ENCODE assay signal across 8 cellular contexts in genomic region chr14:54488646-54489317, GRCh38. TPM values are rescaled to one million over a fixed set of nuclear protein-coding genes. Genes with fewer than 3 reads are reported as not detected.
DNase-seq lines count a peak whose midpoint lies in the region; ATAC-seq and TF ChIP-seq lines count a peak whose summit lies in the region.

Gene GMFB (minus strand): TSS chr14:54488980. CDS start chr14:54488927, 53 bp downstream.

- DNase-seq in BJ (ENCODE audit: low read depth) (peak; percentile 57), GM19238 (ENCODE audit: insufficient read length, low spot score) (peak; percentile 87), NCI-H510A treated with DMSO at 0.1 percent for 48 hours (lab: John Stamatoyannopoulos, UW) (peak; percentile 67), chondrocyte (ENCODE audit: low spot score) (peak; percentile 94), kidney tubule cell (ENCODE audit: low spot score) (peak; percentile 95)
- peak; percentile 77 to 79 for DNase-seq in activated CD4-positive, alpha-beta T cell treated with anti-CD3 and anti-CD28 coated beads for 24 hours (ENCODE audit: low read depth in 2 of 2)
- DNase-seq in stimulated activated CD4-positive, alpha-beta T cell treated with anti-CD3 and anti-CD28 coated beads, Interleukin-1b, Interleukin-23, amount 100 ng/mL, for 24 hours (ENCODE audit: low read depth in 4 of 4, low spot score in 1 of 4) = peak; percentile 75 to 82 (median 78)

- H3K4me3 Mint-ChIP-seq in chondrocyte (ENCODE audit: unreplicated experiment) = peak within 1 kb of the TSS; percentile 85

- H3K9me3 Mint-ChIP-seq in chondrocyte (ENCODE audit: low read depth) = no peaks in the 10 kb centered on the region

- no peaks in the 10 kb centered on the region for H3K27me3 ChIP-seq in BJ (ENCODE audit: control insufficient read depth, insufficient read depth, low read length)

- no peaks in the 10 kb centered on the region for H3K27me3 Mint-ChIP-seq in chondrocyte (ENCODE audit: low read depth)

- H3K4me3 ChIP-seq in BJ (ENCODE audit: low read depth, low read length) = peak within 1 kb of the TSS; percentile 77

- peaks cover 4% of the 10 kb centered on the region for H3K36me3 Mint-ChIP-seq in chondrocyte (ENCODE audit: low read depth)

- CTCF ChIA-PET in BJ (lab: Yijun Ruan, JAX) = interaction anchor here (1.3 to 1.6 kb wide), 5 partner anchors 11 to 284 kb away, joined by 3 to 5 read pairs (median 4); no protein-coding TSS in a partner anchor

- POLR2A ChIA-PET in BJ (lab: Charles Lee) = interaction anchor here (0.8 kb wide), 1 partner anchor 74 kb away, joined by 3 read pairs; no protein-coding TSS in a partner anchor

- H3K4me1 Mint-ChIP-seq in chondrocyte (ENCODE audit: low read depth) = peaks cover 47% of the 10 kb centered on the region

- peak within 1 kb of the TSS; percentile 97 for H3K27ac Mint-ChIP-seq in chondrocyte (ENCODE audit: unreplicated experiment)

- H3K36me3 ChIP-seq in BJ (ENCODE audit: control insufficient read depth, insufficient read depth, low read length) = no peaks in the 10 kb centered on the region

- ATAC-seq in HG03442 (IDR thresholded peaks at IDR 0.05; ENCODE audit: unreplicated experiment) = peak; percentile 89

- peak; percentile 67 for TF ChIP-seq CTCF in BJ (IDR thresholded peaks at IDR 0.05; ENCODE audit: insufficient read depth, low read depth, low read length)
- TF ChIP-seq CTCF in chondrocyte (IDR thresholded peaks at IDR 0.05) = peak; percentile 77

RNA-seq across cellular contexts. Expression of gene GMFB, which starts in this region (rescaled TPM):
- 10.0 and 29.1 TPM in 2 replicates for polyA plus RNA-seq in BJ (2011; rRNA removed)
- polyA minus RNA-seq in BJ (2011; rRNA and poly(A)+ RNA removed) = 10.6 and 11.2 TPM in 2 replicates
- 29.9 to 36.8 TPM (median 33.1 TPM) in 3 replicates for total RNA-seq in chondrocyte

Comparison
In these comparisons a context has a peak if more than half of its experiments do, and no peak if none do; other contexts are left out.
1. Peak in every context shown above with its lines: DNase-seq, ATAC-seq and H3K4me3 ChIP-seq.